Comparison of ENCODE assay signal across 1 cellular context in genomic region chr4:23877758-23878229, GRCh38.
TF ChIP-seq lines count a peak whose summit lies in the region.

No MANE protein-coding gene starts in this region.

TF ChIP-seq in HepG2, 621 proteins besides CTCF, POLR2A, EP300 and RAD21 (continued from another document and continues in another):
- TF ChIP-seq SNAPC4 (CRISPR knock-in tag; IDR thresholded peaks at IDR 0.05) (peak; percentile 20; the same call in 1 of the 2 replicates), NFKBIZ (CRISPR knock-in tag; IDR thresholded peaks at IDR 0.05) (peak; percentile 46; the same call in 1 of the 2 replicates), TBX3 (IDR thresholded peaks at IDR 0.05; ENCODE audit: borderline replicate concordance) (peak; percentile 59; the same call in 1 of the 2 replicates), KDM4B (CRISPR knock-in tag; IDR thresholded peaks at IDR 0.05) (peak; percentile 78; the same call in 1 of the 2 replicates), ZNF3 (CRISPR knock-in tag; IDR thresholded peaks at IDR 0.05) (no peak), ZFP36L2 (CRISPR knock-in tag; IDR thresholded peaks at IDR 0.05) (no peak), RBM39 (IDR thresholded peaks at IDR 0.05; ENCODE audit: low read depth, low read length, poor library complexity, severe bottlenecking) (no peak), SAP130 (CRISPR knock-in tag; IDR thresholded peaks at IDR 0.05; ENCODE audit: low read depth) (peak; percentile 92), ZFP1 (CRISPR knock-in tag; IDR thresholded peaks at IDR 0.05) (no peak), MIXL1 (CRISPR knock-in tag; IDR thresholded peaks at IDR 0.05) (peak; percentile 82), ATAD3A (CRISPR knock-in tag; IDR thresholded peaks at IDR 0.05) (no peak), ZNF318 (CRISPR knock-in tag; IDR thresholded peaks at IDR 0.05) (no peak), ATF4 (CRISPR knock-in tag; IDR thresholded peaks at IDR 0.05) (peak in 1 of 2 experiments; percentile 66; a peak in 2 of 4 replicates), SP2 (CRISPR knock-in tag; IDR thresholded peaks at IDR 0.05) (no peak), ZNF646 (CRISPR knock-in tag; IDR thresholded peaks at IDR 0.05) (peak; percentile 71; the same call in 1 of the 2 replicates), IRF2 (CRISPR knock-in tag; IDR thresholded peaks at IDR 0.05) (peak; percentile 73; the same call in 1 of the 2 replicates), SRF (IDR thresholded peaks at IDR 0.05; ENCODE audit: low read depth, low read length) (no peak), MYC (CRISPR knock-in tag; IDR thresholded peaks at IDR 0.05; ENCODE audit: borderline replicate concordance) (peak; percentile 67), ELK4 (CRISPR knock-in tag; IDR thresholded peaks at IDR 0.05; ENCODE audit: borderline replicate concordance) (no peak), IKZF4 (CRISPR knock-in tag; IDR thresholded peaks at IDR 0.05; ENCODE audit: borderline replicate concordance, low read depth, not compliant biosample characterization) (no peak), ZNF292 (CRISPR knock-in tag; IDR thresholded peaks at IDR 0.05; ENCODE audit: borderline replicate concordance, low read depth) (peak; percentile 70), DBP (CRISPR knock-in tag; IDR thresholded peaks at IDR 0.05; ENCODE audit: not compliant biosample characterization) (no peak), ZNF766 (CRISPR knock-in tag; IDR thresholded peaks at IDR 0.05; ENCODE audit: borderline replicate concordance) (no peak; the same call in 1 of the 2 replicates), ZNF788 (CRISPR knock-in tag; IDR thresholded peaks at IDR 0.05; ENCODE audit: borderline replicate concordance) (no peak; the same call in 1 of the 2 replicates), ZNF572 (CRISPR knock-in tag; IDR thresholded peaks at IDR 0.05) (no peak), ELF4 (CRISPR knock-in tag; IDR thresholded peaks at IDR 0.05; ENCODE audit: borderline replicate concordance) (no peak), SP5 (CRISPR knock-in tag; IDR thresholded peaks at IDR 0.05; ENCODE audit: borderline replicate concordance, low read depth) (no peak), SSRP1 (CRISPR knock-in tag; IDR thresholded peaks at IDR 0.05) (peak; percentile 63; the same call in 1 of the 2 replicates), ZSCAN29 (CRISPR knock-in tag; conservative IDR thresholded peaks at IDR 0.05) (peak; percentile 81; the same call in 1 of the 2 replicates), CBX1 (IDR thresholded peaks at IDR 0.05; ENCODE audit: low read depth) (no peak), TFDP1 (CRISPR knock-in tag; IDR thresholded peaks at IDR 0.05; ENCODE audit: borderline replicate concordance) (no peak), SNAPC2 (CRISPR knock-in tag; IDR thresholded peaks at IDR 0.05) (0 out of 2 replicates have a peak, but pooled peaks have one; percentile 39), RELA (CRISPR knock-in tag; IDR thresholded peaks at IDR 0.05) (no peak), KAT7 (CRISPR knock-in tag; IDR thresholded peaks at IDR 0.05; ENCODE audit: borderline replicate concordance) (peak; percentile 66; the same call in 1 of the 2 replicates)
